8 cellular contexts compared by ENCODE assay signal in the genomic region with DNA sequence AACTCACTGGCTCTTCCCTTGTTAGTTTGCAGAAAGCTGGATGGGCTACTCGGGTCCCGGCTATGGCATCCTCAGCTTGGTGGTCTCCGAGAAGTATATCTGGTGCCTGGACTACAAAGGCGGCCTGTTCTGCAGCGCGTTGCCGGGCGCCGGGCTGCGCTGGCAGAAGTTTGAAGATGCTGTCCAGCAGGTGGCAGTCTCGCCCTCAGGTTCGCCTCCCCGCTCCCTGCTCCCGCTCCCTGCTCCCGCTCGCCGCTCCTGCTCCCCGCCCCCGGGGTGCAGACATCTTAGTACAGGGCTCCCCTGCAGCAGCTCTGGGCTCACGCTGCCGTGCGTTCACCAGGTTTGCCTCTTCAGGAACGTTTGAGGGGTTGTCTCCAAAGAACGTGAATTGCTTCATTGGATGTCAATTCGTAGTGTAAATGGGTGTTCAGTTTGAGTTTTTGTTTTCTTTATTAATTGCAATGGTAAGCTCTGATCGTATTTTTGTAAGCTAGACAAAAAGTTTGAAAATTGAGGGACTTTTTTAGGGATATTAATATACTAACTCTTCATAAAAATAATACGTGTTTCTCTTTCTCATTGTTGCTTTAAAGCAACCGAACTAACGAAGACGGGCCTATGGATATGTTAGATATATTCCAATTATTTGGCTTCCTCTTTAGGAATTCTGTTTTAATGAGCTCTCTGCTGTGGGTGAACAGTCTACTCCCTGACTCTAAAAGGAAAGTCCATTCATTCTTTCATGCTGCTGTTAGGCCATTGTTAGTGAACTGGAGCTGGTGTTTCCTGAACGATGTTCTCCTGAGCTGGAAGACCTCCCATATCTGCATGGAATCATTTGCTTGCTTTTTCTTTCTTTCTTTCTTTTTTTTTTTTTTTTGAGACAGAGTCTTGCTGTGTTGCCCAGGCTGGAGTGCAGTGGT.
DNase-seq lines count a peak whose midpoint lies in the region; ATAC-seq and TF ChIP-seq lines count a peak whose summit lies in the region.

No MANE protein-coding gene starts in this region.

- peak; percentile 69 for ATAC-seq in GM21737 (IDR thresholded peaks at IDR 0.05; ENCODE audit: unreplicated experiment)
- ATAC-seq in GM19463 (IDR thresholded peaks at IDR 0.05; ENCODE audit: unreplicated experiment), result no peak

- H3K4me3 ChIP-seq in choroid plexus epithelial cell (ENCODE audit: low read depth, low read length), result peak overlapping the region; percentile 43

- DNase-seq in AG08395 (ENCODE audit: low spot score) (peak; percentile 94), NCI-H446 (lab: John Stamatoyannopoulos, UW) (peak; percentile 76 to 94), choroid plexus epithelial cell (ENCODE audit: low read depth) (peak; percentile 88), left kidney (ENCODE audit: low read depth, low spot score) (peak; percentile 95)
- DNase-seq in activated CD4-positive, alpha-beta T cell treated with anti-CD3 and anti-CD28 coated beads for 48 hours, result peak; percentile 78
- DNase-seq in stimulated activated CD4-positive, alpha-beta T cell treated with anti-CD3 and anti-CD28 coated beads, Interleukin-1b, Interleukin-23, amount 100 ng/mL, for 24 hours (ENCODE audit: low read depth in 4 of 4, low spot score in 1 of 4), result peak; percentile 25 to 53 (median 46)

- TF ChIP-seq CTCF in choroid plexus epithelial cell (conservative IDR thresholded peaks at IDR 0.05; ENCODE audit: low read depth, low read length), result peak; percentile 83
